ENCODE assay signal across 31 cellular contexts in the genomic region with DNA sequence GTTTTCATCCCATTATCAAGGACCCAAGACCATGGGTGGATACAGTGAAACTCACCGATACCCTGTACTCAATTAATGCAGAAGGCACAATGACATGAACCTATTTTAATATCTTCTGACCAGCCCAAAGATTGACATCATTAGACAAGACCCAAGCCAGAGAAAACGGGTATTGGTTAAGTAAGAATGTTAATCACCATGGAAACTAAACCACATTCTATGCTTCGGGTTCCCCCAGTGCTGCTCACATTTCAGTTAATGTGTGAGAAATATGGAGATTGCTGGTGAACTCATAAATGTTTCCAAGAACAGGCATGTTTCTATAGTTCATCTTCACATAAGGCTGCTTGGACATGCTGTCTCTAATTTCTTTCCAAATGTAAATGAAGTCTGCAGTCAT.
"Had no signal": no experiment of that assay in that cellular context is flagged by ENCODE, and none has a peak within 500 bp of the region (broad histone marks: within the 10 kb centered on the region; RNA-seq: fewer than 3 reads in every experiment).

No MANE protein-coding gene starts in this region.

- H3K27me3 Mint-ChIP-seq: activated B cell treated with CpG ODN at 0.5 μM for 24 hours; activated CD8-positive, alpha-beta T cell treated with anti-CD3 and anti-CD28 coated beads for 36 hours; activated naive CD8-positive, alpha-beta T cell; activated T-helper 17 cell treated with anti-CD3 and anti-CD28 coated beads, Interleukin-2, amount 50 U/mL, for 72 hours had no signal

- H3K4me2 ChIP-seq: hepatocyte had no signal

- H3K4me1 ChIP-seq: esophagus squamous epithelium, gastroesophageal sphincter, heart right ventricle had no signal

- H3K9me3 Mint-ChIP-seq: activated CD8-positive, alpha-beta T cell treated with anti-CD3 and anti-CD28 coated beads for 36 hours had no signal

- H3K4me1 Mint-ChIP-seq: activated B cell treated with CpG ODN at 0.5 μM for 24 hours; activated T-helper 17 cell treated with anti-CD3 and anti-CD28 coated beads, Interleukin-2, amount 50 U/mL, for 72 hours had no signal

- H3K4me3 ChIP-seq: esophagus squamous epithelium, gastroesophageal sphincter, heart right ventricle, hepatocyte had no signal

- H3K36me3 ChIP-seq: brain microvascular endothelial cell, esophagus squamous epithelium, gastroesophageal sphincter, heart right ventricle, WERI-Rb-1 had no signal

- H2AFZ ChIP-seq: hepatocyte had no signal

- H3K27ac Mint-ChIP-seq: activated B cell treated with CpG ODN at 0.5 μM for 24 hours; activated CD8-positive, alpha-beta T cell treated with anti-CD3 and anti-CD28 coated beads for 36 hours; activated naive CD8-positive, alpha-beta T cell; activated T-helper 17 cell treated with anti-CD3 and anti-CD28 coated beads, Interleukin-2, amount 50 U/mL, for 72 hours; T-helper 2 cell treated with Interferon-gamma antibody and Interleukin-4, amounts not matched to agents 5 μg/mL and 100 μg/mL, for 36 hours had no signal

- H3K4me3 Mint-ChIP-seq: activated B cell treated with CpG ODN at 0.5 μM for 24 hours; activated CD8-positive, alpha-beta T cell treated with anti-CD3 and anti-CD28 coated beads for 36 hours; activated naive CD8-positive, alpha-beta T cell; activated T-cell treated with anti-CD3 and anti-CD28 coated beads, Interleukin-2, amount 50 U/mL, for 4 hours; activated T-helper 17 cell treated with anti-CD3 and anti-CD28 coated beads, Interleukin-2, amount 50 U/mL, for 72 hours; T-helper 2 cell treated with Interferon-gamma antibody and Interleukin-4, amounts not matched to agents 5 μg/mL and 100 μg/mL, for 36 hours had no signal

- ATAC-seq: activated CD4-positive, CD25-positive, alpha-beta regulatory T cell treated with anti-CD3 and anti-CD28 coated beads, Interleukin-2, amount 50 U/mL, for 24 hours; activated CD8-positive, alpha-beta T cell treated with anti-CD3 and anti-CD28 coated beads for 36 hours; activated T-cell treated with anti-CD3 and anti-CD28 coated beads, Interleukin-2, amount 50 U/mL, for 4 hours; activated T-helper 17 cell treated with anti-CD3 and anti-CD28 coated beads, Interleukin-2, amount 50 U/mL, for 72 hours; gastroesophageal sphincter; heart right ventricle had no signal

- H3K79me2 ChIP-seq: hepatocyte had no signal

- FAIRE-seq: colon, endometrium, endothelial cell of umbilical vein had no signal

- H3K27ac ChIP-seq: brain microvascular endothelial cell, epithelial cell of prostate, esophagus squamous epithelium, gastroesophageal sphincter, heart right ventricle, hepatocyte had no signal

- H3K36me3 Mint-ChIP-seq: activated naive CD8-positive, alpha-beta T cell had no signal

- H3K9me3 ChIP-seq: esophagus squamous epithelium, gastroesophageal sphincter, heart right ventricle had no signal

- H3K27me3 ChIP-seq: brain microvascular endothelial cell, esophagus squamous epithelium, hepatocyte had no signal

- DNase-seq: activated B cell treated with CpG ODN at 0.5 μM for 24 hours; activated CD4-positive, alpha-beta T cell treated with anti-CD3 and anti-CD28 coated beads for 48 hours; activated CD4-positive, alpha-beta T cell treated with anti-CD3 and anti-CD28 coated beads, Interleukin-2, amount 50 U/mL, for 1 hour; activated CD4-positive, alpha-beta T cell treated with anti-CD3 and anti-CD28 coated beads, Interleukin-2, amount 50 U/mL, for 48 hours; activated CD8-positive, alpha-beta memory T cell treated with anti-CD3 and anti-CD28 coated beads for 24 hours; activated CD8-positive, alpha-beta T cell treated with anti-CD3 and anti-CD28 coated beads for 36 hours; activated effector memory CD4-positive, alpha-beta T cell treated with Interleukin-2 at 50 U/mL for 16 hours; activated gamma-delta T cell treated with Interleukin-2 at 50 U/mL for 16 hours; activated naive CD4-positive, alpha-beta T cell treated with anti-CD3 and anti-CD28 coated beads, Interleukin-2, amount 50 U/mL, for 16 hours; activated naive CD4-positive, alpha-beta T cell treated with Interleukin-2 at 50 U/mL for 16 hours; activated T-cell treated with anti-CD3 and anti-CD28 coated beads, Interleukin-2, amount 50 U/mL, for 4 hours; amniotic stem cell; anterior cingulate cortex; brain microvascular endothelial cell; caudate nucleus; effector CD8-positive, alpha-beta T cell; esophagus squamous epithelium; foreskin melanocyte; heart right ventricle; T1000; WERI-Rb-1 had no signal
